9 cellular contexts compared by ENCODE assay signal in the genomic region with DNA sequence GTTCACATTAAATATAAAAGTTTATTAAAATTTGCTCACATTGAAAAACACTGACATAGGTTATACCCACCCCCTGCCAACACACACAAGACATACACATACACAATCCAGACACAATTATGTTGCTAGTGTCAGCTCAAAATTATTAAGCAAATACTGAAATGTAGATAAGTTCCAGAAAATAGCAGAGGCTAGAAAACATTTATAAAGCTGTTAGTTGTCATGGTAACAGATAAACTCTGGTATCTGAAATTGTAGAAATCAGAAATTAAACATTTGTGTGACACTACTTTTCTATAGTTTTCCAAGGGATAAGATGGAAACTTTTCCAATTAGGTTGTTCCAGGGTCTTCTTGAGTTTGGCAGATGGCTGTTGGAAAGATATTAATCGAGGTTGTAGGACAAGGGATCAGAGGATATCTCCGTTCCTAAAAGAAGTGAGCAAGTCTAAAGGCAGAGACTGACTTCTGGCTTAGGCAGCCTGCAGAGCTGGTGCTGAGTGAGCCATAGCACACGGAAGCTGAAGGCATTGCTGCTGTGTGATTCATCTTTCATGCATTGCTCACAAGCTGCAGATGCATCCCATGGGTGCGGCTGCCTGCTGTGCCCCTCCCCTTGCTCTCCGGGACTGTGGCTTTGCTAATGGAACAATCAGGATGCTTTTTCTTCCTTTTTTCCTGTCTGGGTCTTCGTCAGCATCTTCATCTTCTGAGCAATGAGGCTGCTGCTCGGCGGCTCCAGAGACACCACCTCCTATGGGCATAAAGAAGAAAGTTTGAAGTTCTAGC.
DNase-seq lines count a peak whose midpoint lies in the region; ATAC-seq, FAIRE-seq and TF ChIP-seq lines count a peak whose summit lies in the region.
"Had no signal": no experiment of that assay in that cellular context is flagged by ENCODE, and none has a peak within 500 bp of the region (broad histone marks: within the 10 kb centered on the region; RNA-seq: fewer than 3 reads in every experiment).

No MANE protein-coding gene starts in this region.

- H3K27me3 Mint-ChIP-seq in activated T-helper 1 cell treated with anti-CD3 and anti-CD28 coated beads, Interleukin-12 subunit alpha, Interleukin-12 subunit beta, Interleukin-2, Interleukin-4 antibody, amounts not matched to agents 30 ng/mL and 10 ng/mL and 1 ng/mL, durations not matched to agents 14 hours and 24 hours and 36 hours (ENCODE audit: insufficient read depth), result peaks cover 16% of the 10 kb centered on the region

- TF ChIP-seq POLR2A in H54 (IDR thresholded peaks at IDR 0.05; ENCODE audit: low read depth, low read length) (no peak), Peyer's patch (IDR thresholded peaks at IDR 0.05) (no peak)

- H3K27ac ChIP-seq in Peyer's patch (no peak overlapping the region), Karpas-422 (ENCODE audit: low read length) (no peak overlapping the region)
- H3K27ac ChIP-seq: neutrophil had no signal

- ATAC-seq in HG02571 (IDR thresholded peaks at IDR 0.05; ENCODE audit: unreplicated experiment), result no peak
- ATAC-seq in HG03521 (IDR thresholded peaks at IDR 0.05; ENCODE audit: unreplicated experiment), result no peak

- no peak overlapping the region for H3K4me3 Mint-ChIP-seq in activated T-helper 1 cell treated with anti-CD3 and anti-CD28 coated beads, Interleukin-12 subunit alpha, Interleukin-12 subunit beta, Interleukin-2, Interleukin-4 antibody, amounts not matched to agents 30 ng/mL and 10 ng/mL and 1 ng/mL, durations not matched to agents 14 hours and 24 hours and 36 hours

- intact Hi-C loops in activated T-helper 1 cell treated with anti-CD3 and anti-CD28 coated beads, Interleukin-12 subunit alpha, Interleukin-12 subunit beta, Interleukin-2, Interleukin-4 antibody, amounts not matched to agents 30 ng/mL and 10 ng/mL and 1 ng/mL, durations not matched to agents 14 hours and 24 hours and 36 hours (cut with micrococcal nuclease), result no loop called here

- H3K27me3 ChIP-seq in Peyer's patch (no peaks in the 10 kb centered on the region), Karpas-422 (ENCODE audit: low read length) (no peaks in the 10 kb centered on the region)

- no peaks in the 10 kb centered on the region for H4K20me1 ChIP-seq in Karpas-422 (ENCODE audit: insufficient read depth, low read depth, low read length)

- DNase-seq in H54 (ENCODE audit: insufficient read length, low spot score) (peak; percentile 91), Peyer's patch (peak in 2 of 3 donors; percentile 70 to 83), fibroblast of villous mesenchyme (ENCODE audit: low read depth) (peak; percentile 79), retinal pigment epithelial cell (ENCODE audit: low read depth) (peak; percentile 51), Karpas-422 (no peak)
- no peak for DNase-seq in activated T-helper 1 cell treated with anti-CD3 and anti-CD28 coated beads, Interleukin-12 subunit alpha, Interleukin-12 subunit beta, Interleukin-2, Interleukin-4 antibody, amounts not matched to agents 30 ng/mL and 10 ng/mL and 1 ng/mL, durations not matched to agents 14 hours and 24 hours and 36 hours (ENCODE audit: low spot score)

- no peak overlapping the region for H3K4me2 ChIP-seq in Karpas-422 (ENCODE audit: low read depth, low read length, poor library complexity, severe bottlenecking)

- H3K4me1 ChIP-seq in Peyer's patch (no peaks in the 10 kb centered on the region), Karpas-422 (ENCODE audit: low read length) (no peaks in the 10 kb centered on the region)

- H3K9me3 ChIP-seq in Peyer's patch (no peaks in the 10 kb centered on the region), Karpas-422 (ENCODE audit: low read length) (no peaks in the 10 kb centered on the region)
- H3K9me3 ChIP-seq: neutrophil had no signal

- TF ChIP-seq CTCF in Peyer's patch (IDR thresholded peaks at IDR 0.05) (no peak), fibroblast of villous mesenchyme (IDR thresholded peaks at IDR 0.05; ENCODE audit: insufficient read depth, low read depth, low read length) (no peak), retinal pigment epithelial cell (conservative IDR thresholded peaks at IDR 0.05; ENCODE audit: low read depth, low read length) (no peak)

- no peak overlapping the region for H3K27ac Mint-ChIP-seq in activated T-helper 1 cell treated with anti-CD3 and anti-CD28 coated beads, Interleukin-12 subunit alpha, Interleukin-12 subunit beta, Interleukin-2, Interleukin-4 antibody, amounts not matched to agents 30 ng/mL and 10 ng/mL and 1 ng/mL, durations not matched to agents 14 hours and 24 hours and 36 hours

- no peak overlapping the region for H3K9ac ChIP-seq in Karpas-422 (ENCODE audit: low read length)

- H3K36me3 ChIP-seq in Peyer's patch, result no peaks in the 10 kb centered on the region
- H3K36me3 ChIP-seq in Karpas-422 (ENCODE audit: insufficient read depth, low read length), result no peaks in the 10 kb centered on the region
- H3K36me3 ChIP-seq: neutrophil had no signal

- no peak overlapping the region for H2AFZ ChIP-seq in Karpas-422 (ENCODE audit: low read length)

- no peaks in the 10 kb centered on the region for H3K79me2 ChIP-seq in Karpas-422 (ENCODE audit: low read length)

- H3K9me2 ChIP-seq in Karpas-422 (replicated peaks; ENCODE audit: insufficient read depth, low read length), result no peaks in the 10 kb centered on the region

- H3K36me3 Mint-ChIP-seq in activated T-helper 1 cell treated with anti-CD3 and anti-CD28 coated beads, Interleukin-12 subunit alpha, Interleukin-12 subunit beta, Interleukin-2, Interleukin-4 antibody, amounts not matched to agents 30 ng/mL and 10 ng/mL and 1 ng/mL, durations not matched to agents 14 hours and 24 hours and 36 hours (ENCODE audit: low read depth), result no peaks in the 10 kb centered on the region

- no peaks in the 10 kb centered on the region for H3K4me1 Mint-ChIP-seq in activated T-helper 1 cell treated with anti-CD3 and anti-CD28 coated beads, Interleukin-12 subunit alpha, Interleukin-12 subunit beta, Interleukin-2, Interleukin-4 antibody, amounts not matched to agents 30 ng/mL and 10 ng/mL and 1 ng/mL, durations not matched to agents 14 hours and 24 hours and 36 hours (ENCODE audit: low read depth)

- H3K4me3 ChIP-seq in Peyer's patch, result no peak overlapping the region
- no peak overlapping the region for H3K4me3 ChIP-seq in fibroblast of villous mesenchyme (ENCODE audit: low read depth, low read length)
- no peak overlapping the region for H3K4me3 ChIP-seq in retinal pigment epithelial cell (ENCODE audit: low read length)
- no peak overlapping the region for H3K4me3 ChIP-seq in Karpas-422 (ENCODE audit: low read length)

- H3K9me3 Mint-ChIP-seq in activated T-helper 1 cell treated with anti-CD3 and anti-CD28 coated beads, Interleukin-12 subunit alpha, Interleukin-12 subunit beta, Interleukin-2, Interleukin-4 antibody, amounts not matched to agents 30 ng/mL and 10 ng/mL and 1 ng/mL, durations not matched to agents 14 hours and 24 hours and 36 hours, result no peaks in the 10 kb centered on the region

- FAIRE-seq in H54 (lab: Jason Lieb, UNC), result peak; percentile 100

Comparison
In these comparisons a context has a peak if more than half of its experiments do, and no peak if none do; other contexts are left out.
1. DNase-seq: peak in H54 (single experiment), Peyer's patch (2 of 3), fibroblast of villous mesenchyme (single experiment) and retinal pigment epithelial cell (single experiment); none in Karpas-422 (single experiment) and activated T-helper 1 cell treated with anti-CD3 and anti-CD28 coated beads, Interleukin-12 subunit alpha, Interleukin-12 subunit beta, Interleukin-2, Interleukin-4 antibody, amounts not matched to agents 30 ng/mL and 10 ng/mL and 1 ng/mL, durations not matched to agents 14 hours and 24 hours and 36 hours (single experiment).